In the genomic region with DNA sequence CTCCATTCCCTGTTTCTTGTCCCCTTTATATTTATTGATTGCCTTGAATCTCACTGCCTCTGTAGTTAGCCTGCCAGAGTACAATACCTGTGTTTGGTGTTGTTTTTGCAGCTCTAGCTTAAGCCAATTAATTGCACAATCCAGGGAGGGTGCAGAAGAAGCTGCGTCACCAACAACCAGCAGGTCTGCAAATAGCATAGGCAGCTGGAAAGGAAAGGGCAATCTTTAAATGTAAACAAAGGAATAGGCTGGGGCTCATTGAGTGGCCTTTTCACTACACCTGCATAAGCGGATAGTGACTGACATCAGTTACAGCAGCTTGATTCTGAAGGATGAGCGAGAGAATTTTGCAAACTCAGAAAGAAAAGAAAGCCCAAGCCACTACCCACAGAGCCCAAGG, we compare ENCODE assay signal across 20 cellular contexts.
DNase-seq lines count a peak whose midpoint lies in the region; ATAC-seq and TF ChIP-seq lines count a peak whose summit lies in the region.
"Had no signal": no experiment of that assay in that cellular context is flagged by ENCODE, and none has a peak within 500 bp of the region (broad histone marks: within the 10 kb centered on the region; RNA-seq: fewer than 3 reads in every experiment).

No MANE protein-coding gene starts in this region.

- in situ Hi-C loops in gastrocnemius medialis (cut with MboI; ENCODE audit: low sequenced_read_pairs in 4 of 4): no loop called here

- H3K27me3 ChIP-seq in right lobe of liver: no peaks in the 10 kb centered on the region
- H3K27me3 ChIP-seq in gastrocnemius medialis: peaks cover 0 to 5% (median 0%) of the 10 kb centered on the region in 3 donors
- H3K27me3 ChIP-seq: SJCRH30 had no signal

- H3K4me1 ChIP-seq in right lobe of liver (peaks cover 0 to 7% (median 0%) of the 10 kb centered on the region in 4 donors), gastrocnemius medialis (no peaks in the 10 kb centered on the region)
- H3K4me1 ChIP-seq: lower lobe of right lung, SJCRH30 had no signal

- no peak for TF ChIP-seq CTCF in right lobe of liver (IDR thresholded peaks at IDR 0.05)
- no peak for TF ChIP-seq CTCF in gastrocnemius medialis (IDR thresholded peaks at IDR 0.05 in 4 of 5, conservative IDR thresholded peaks at IDR 0.05 in 1 of 5)

- H3K36me3 ChIP-seq in right lobe of liver (no peaks in the 10 kb centered on the region), gastrocnemius medialis (no peaks in the 10 kb centered on the region)
- H3K36me3 ChIP-seq: lower lobe of right lung, SJCRH30 had no signal

- DNase-seq in DMS153 treated with DMSO at 0.1 percent for 48 hours (lab: John Stamatoyannopoulos, UW; ENCODE audit: unreplicated experiment) (peak; percentile 30), NCI-H187 treated with DMSO at 0.1 percent for 48 hours (lab: John Stamatoyannopoulos, UW) (peak; percentile 73), NCI-H82 treated with DMSO at 0.1 percent for 48 hours (lab: John Stamatoyannopoulos, UW; ENCODE audit: unreplicated experiment) (peak; percentile 72), right lobe of liver (peak in 2 of 3 donors; percentile 24 to 65), cortex of kidney (lab: John Stamatoyannopoulos, UW) (no peak), gastrocnemius medialis (no peak), NCI-H1694 (lab: John Stamatoyannopoulos, UW) (no peak), posterior cingulate gyrus (no peak)
- DNase-seq: activated CD4-positive, alpha-beta memory T cell treated with anti-CD3 and anti-CD28 coated beads for 36 hours; anterior cingulate cortex; CD4-positive, alpha-beta memory T cell; GF-D8; Kasumi-1; lower lobe of right lung; right cardiac atrium; SJCRH30; stimulated activated CD4-positive, alpha-beta T cell treated with anti-CD3 and anti-CD28 coated beads, Interleukin-4, amount 100 ng/mL, for 24 hours had no signal

- H3K27ac ChIP-seq in right lobe of liver (no peak overlapping the region), gastrocnemius medialis (no peak overlapping the region)
- H3K27ac ChIP-seq: coronary artery, lower lobe of right lung, SJCRH30 had no signal

- intact Hi-C loops in right lobe of liver (cut with DNase I) (no loop called here), gastrocnemius medialis (cut with DNase I; ENCODE audit: low total_unique reads) (no loop called here), posterior cingulate gyrus (cut with DNase I) (no loop called here)

- no peak for TF ChIP-seq POLR2A in right lobe of liver (IDR thresholded peaks at IDR 0.05)
- TF ChIP-seq POLR2A in gastrocnemius medialis (IDR thresholded peaks at IDR 0.05): no peak

- WGBS in right lobe of liver (ENCODE audit: insufficient coverage, low coverage, low lambda C conversion rate, missing lambda C conversion rate): 32% methylated on average over 3 of the region's 3 CpGs

- H3K4me3 ChIP-seq in right lobe of liver (no peak overlapping the region), gastrocnemius medialis (no peak overlapping the region)
- H3K4me3 ChIP-seq: coronary artery, lower lobe of right lung, SJCRH30 had no signal

- H3K9me3 ChIP-seq in right lobe of liver: no peaks in the 10 kb centered on the region
- no peaks in the 10 kb centered on the region for H3K9me3 ChIP-seq in gastrocnemius medialis
- H3K9me3 ChIP-seq: lower lobe of right lung, SJCRH30 had no signal

- ATAC-seq in right lobe of liver (peak; percentile 92 to 99 (median 95)), gastrocnemius medialis (no peak)
- ATAC-seq: activated T-helper 17 cell treated with anti-CD3 and anti-CD28 coated beads, Interleukin-2, amount 50 U/mL, for 72 hours; natural killer cell treated with Interleukin-12 subunit alpha and Interleukin-12 subunit beta and Interleukin-15 and Interleukin-18, amount 100 ng/mL, for 72 hours; right cardiac atrium had no signal

Comparison
In these comparisons a context has a peak if more than half of its experiments do, and no peak if none do; other contexts are left out.
1. DNase-seq: peak in DMS153 treated with DMSO at 0.1 percent for 48 hours (single experiment), NCI-H187 treated with DMSO at 0.1 percent for 48 hours (single experiment), NCI-H82 treated with DMSO at 0.1 percent for 48 hours (single experiment) and right lobe of liver (2 of 3); none in cortex of kidney (single experiment), gastrocnemius medialis (0 of 2), NCI-H1694 (single experiment) and posterior cingulate gyrus (0 of 10).
2. ATAC-seq: peak in right lobe of liver (4 of 4); none in gastrocnemius medialis (0 of 2).